ENCODE assay signal across 15 cellular contexts in genomic region chr7:151073990-151074389, GRCh38. TPM values are rescaled to one million over a fixed set of nuclear protein-coding genes. Genes with fewer than 3 reads are reported as not detected.
DNase-seq lines count a peak whose midpoint lies in the region; ATAC-seq, FAIRE-seq and TF ChIP-seq lines count a peak whose summit lies in the region.
"Had no signal": no experiment of that assay in that cellular context is flagged by ENCODE, and none has a peak within 500 bp of the region (broad histone marks: within the 10 kb centered on the region; RNA-seq: fewer than 3 reads in every experiment).

No MANE protein-coding gene starts in this region.

- FAIRE-seq in HepG2 (lab: Jason Lieb, UNC): no peak
- no peak for FAIRE-seq in kidney (lab: Jason Lieb, UNC)
- FAIRE-seq: GM19239 had no signal

- peaks cover 2% of the 10 kb centered on the region for H3K79me2 ChIP-seq in HepG2 (ENCODE audit: insufficient read depth, low read length)

- CTCF ChIA-PET in HepG2 (lab: Yijun Ruan, JAX; ENCODE audit: low intra/inter-chr PET ratio, low total read pairs): no interaction called here
- CTCF ChIA-PET in RWPE1 (lab: Yijun Ruan, JAX): interaction anchor here (1.2 kb wide), 1 partner anchor 37 kb away, joined by 5 read pairs; no protein-coding TSS in a partner anchor

- TF ChIP-seq EP300 in HepG2 (IDR thresholded peaks at IDR 0.05; ENCODE audit: low read depth in 2 of 2, low read length in 2 of 2) (no peak), HepG2 (CRISPR knock-in tag; IDR thresholded peaks at IDR 0.05; ENCODE audit: borderline replicate concordance) (no peak)

- in situ Hi-C loops in HepG2 (cut with HindIII; ENCODE audit: extremely low pct_ligation_motif_present, low pct_unique_long_range_greater_than_20kb): no loop called here

- H3K36me3 ChIP-seq in HepG2 (replicated peaks in 1 of 2; ENCODE audit: control insufficient read depth in 1 of 2, insufficient read depth in 2 of 2, low read length in 2 of 2): peaks cover 20 to 57% of the 10 kb centered on the region in 2 experiments
- peaks cover 0 to 69% (median 34%) of the 10 kb centered on the region in 4 donors for H3K36me3 ChIP-seq in right lobe of liver
- peaks cover 19 to 38% of the 10 kb centered on the region in 2 donors for H3K36me3 ChIP-seq in kidney (ENCODE audit: control insufficient read depth in 1 of 2, insufficient read depth in 2 of 2, low read length in 2 of 2)
- H3K36me3 ChIP-seq in upper lobe of right lung: peaks cover 75% of the 10 kb centered on the region
- peaks cover 0 to 73% of the 10 kb centered on the region in 2 donors for H3K36me3 ChIP-seq in vagina

- WGBS in HepG2 (ENCODE audit: low lambda C conversion rate): 97% methylated on average over 10 of the region's 17 CpGs
- no CpG with 5 or more reads among the region's 17 CpGs for WGBS in right lobe of liver (ENCODE audit: insufficient coverage, low coverage, low lambda C conversion rate, missing lambda C conversion rate)

- H3K4me1 ChIP-seq in HepG2 (ENCODE audit: insufficient read depth, low read length) (peaks cover 3% of the 10 kb centered on the region), right lobe of liver (peaks cover 0 to under 1% (median 0%) of the 10 kb centered on the region in 4 donors), kidney (ENCODE audit: control insufficient read depth in 1 of 2, insufficient read depth in 1 of 2, low read depth in 1 of 2, low read length in 2 of 2) (peaks cover 0 to 9% of the 10 kb centered on the region in 2 donors), upper lobe of right lung (peaks cover 5% of the 10 kb centered on the region), vagina (peaks cover 17% of the 10 kb centered on the region)

- TF ChIP-seq POLR2A in HepG2 (IDR thresholded peaks at IDR 0.05; ENCODE audit: insufficient read depth in 1 of 2, low read depth in 2 of 2, low read length in 2 of 2): no peak
- TF ChIP-seq POLR2A in right lobe of liver (IDR thresholded peaks at IDR 0.05): no peak
- TF ChIP-seq POLR2A in vagina (IDR thresholded peaks at IDR 0.05): no peak

- no peaks in the 10 kb centered on the region for H3K27me3 ChIP-seq in HepG2 (ENCODE audit: control insufficient read depth in 1 of 2, insufficient read depth in 2 of 2, low read length in 2 of 2)
- H3K27me3 ChIP-seq in right lobe of liver: no peaks in the 10 kb centered on the region
- no peaks in the 10 kb centered on the region for H3K27me3 ChIP-seq in upper lobe of right lung
- no peaks in the 10 kb centered on the region for H3K27me3 ChIP-seq in vagina
- H3K27me3 ChIP-seq: BLaER1 treated with 17β-estradiol and CSF1 and Interleukin-3, amounts not matched to agents 10 nM and 100 nM had no signal

- H3K9ac ChIP-seq in HepG2 (ENCODE audit: insufficient read depth, low read depth, low read length) (no peak overlapping the region), kidney (ENCODE audit: low read length in 2 of 2) (no peak overlapping the region)

- H3K4me3 ChIP-seq in HepG2 (replicated peaks in 1 of 3; ENCODE audit: insufficient read depth in 1 of 3, low read depth in 2 of 3, low read length in 3 of 3) (no peak overlapping the region), right lobe of liver (no peak overlapping the region), kidney (ENCODE audit: low read length in 2 of 2) (no peak overlapping the region), upper lobe of right lung (no peak overlapping the region), vagina (no peak overlapping the region)
- H3K4me3 ChIP-seq: BLaER1 treated with 17β-estradiol and CSF1 and Interleukin-3, amounts not matched to agents 10 nM and 100 nM had no signal

- no peak overlapping the region for H2AFZ ChIP-seq in HepG2 (ENCODE audit: low read length)

- no TSS peak for BruUV-seq in HepG2 (replicated peaks; lab: Mats Ljungman, UMichigan)

- H4K20me1 ChIP-seq in HepG2 (ENCODE audit: insufficient read depth, low read length): no peaks in the 10 kb centered on the region

- ATAC-seq in HepG2 (no peak), right lobe of liver (no peak), upper lobe of right lung (no peak), HG02870 (IDR thresholded peaks at IDR 0.05; ENCODE audit: unreplicated experiment) (no peak)

- no peak for DNase-seq in HepG2 (ENCODE audit: low spot score)
- DNase-seq in right lobe of liver: no peak
- DNase-seq in RWPE1 (ENCODE audit: low spot score): no peak
- peak; percentile 55 for DNase-seq in kidney
- peak; percentile 65 for DNase-seq in upper lobe of right lung
- DNase-seq in vagina (ENCODE audit: extremely low spot score in 2 of 2): no peak
- DNase-seq: AML-193; CD4-positive, CD25-positive, alpha-beta regulatory T cell; DMS53; GF-D8; HCEC 1CT; IMR-90 had no signal

- H3K9me3 ChIP-seq in HepG2 (ENCODE audit: low read length) (no peaks in the 10 kb centered on the region), right lobe of liver (no peaks in the 10 kb centered on the region), kidney (ENCODE audit: control insufficient read depth in 1 of 2, low read length in 2 of 2) (no peaks in the 10 kb centered on the region), upper lobe of right lung (no peaks in the 10 kb centered on the region), vagina (no peaks in the 10 kb centered on the region)
- H3K9me3 ChIP-seq: BLaER1 treated with 17β-estradiol and CSF1 and Interleukin-3, amounts not matched to agents 10 nM and 100 nM had no signal

- H3K27ac ChIP-seq in HepG2 (ENCODE audit: extremely low read length, insufficient read depth, low read length) (no peak overlapping the region), right lobe of liver (no peak overlapping the region), RWPE1 (peak overlapping the region; percentile 99), kidney (ENCODE audit: low read depth in 2 of 2, low read length in 2 of 2) (no peak overlapping the region), upper lobe of right lung (no peak overlapping the region), vagina (no peak overlapping the region)
- H3K27ac ChIP-seq: BLaER1 treated with 17β-estradiol and CSF1 and Interleukin-3, amounts not matched to agents 10 nM and 100 nM had no signal

- no peak for TF ChIP-seq RAD21 in HepG2 (CRISPR knock-in tag; IDR thresholded peaks at IDR 0.05)

- H3K4me2 ChIP-seq in HepG2 (ENCODE audit: low read depth, low read length): no peak overlapping the region
- H3K4me2 ChIP-seq: BLaER1 treated with 17β-estradiol and CSF1 and Interleukin-3, amounts not matched to agents 10 nM and 100 nM had no signal

- TF ChIP-seq CTCF in HepG2 (CRISPR knock-in tag; IDR thresholded peaks at IDR 0.05) (no peak), right lobe of liver (IDR thresholded peaks at IDR 0.05) (no peak), RWPE1 (conservative IDR thresholded peaks at IDR 0.05; ENCODE audit: low read depth) (no peak), kidney (IDR thresholded peaks at IDR 0.05; ENCODE audit: borderline replicate concordance, extremely low read depth, insufficient read depth) (no peak), upper lobe of right lung (IDR thresholded peaks at IDR 0.05) (no peak), vagina (IDR thresholded peaks at IDR 0.05) (no peak)

- intact Hi-C loops in HepG2 (cut with micrococcal nuclease; ENCODE audit: unreplicated experiment) (no loop called here), right lobe of liver (cut with DNase I) (no loop called here), kidney (cut with DNase I) (no loop called here), upper lobe of right lung (cut with DNase I) (no loop called here), vagina (cut with DNase I) (no loop called here)

- POLR2A ChIA-PET in HepG2 (lab: Yijun Ruan, JAX): interaction anchor here (3.4 kb wide), 1 partner anchor 11 kb away, joined by 30 read pairs; no protein-coding TSS in a partner anchor
- POLR2A ChIA-PET in RWPE1 (lab: Yijun Ruan, JAX; ENCODE audit: low non-redundant PET): no interaction called here

RNA-seq across cellular contexts. Expression of gene FASTK, which starts 6.6 kb away (rescaled TPM):
- 33.0 and 52.9 TPM in 2 replicates for total RNA-seq in HepG2 (2016; rRNA removed; fragmentation: Illumina TruSeq; extraction: Trizol)
- total RNA-seq in HepG2 (2016; cell fraction: cytosol; rRNA removed; fragmentation: Illumina TruSeq; extraction: Trizol; ENCODE audit: low read depth): 29.1 and 30.5 TPM in 2 replicates
- 32.4 and 60.3 TPM in 2 replicates for total RNA-seq in HepG2 (2016; cell fraction: insoluble cytoplasmic fraction; rRNA removed; fragmentation: Illumina TruSeq; extraction: Trizol)
- 41.0 and 43.4 TPM in 2 replicates for total RNA-seq in HepG2 (2016; cell fraction: membrane; rRNA removed; fragmentation: Illumina TruSeq; extraction: Trizol)
- total RNA-seq in HepG2 (2016; cell fraction: nucleus; rRNA removed; fragmentation: Illumina TruSeq; extraction: Trizol): 51.3 and 66.2 TPM in 2 replicates
- 55.7 and 69.5 TPM in 2 replicates for polyA plus RNA-seq in HepG2 (2011; rRNA removed)
- polyA plus RNA-seq in HepG2 (2011; cell fraction: cytosol; rRNA removed): 26.4 and 50.0 TPM in 2 replicates
- polyA plus RNA-seq in HepG2 (2011; cell fraction: nucleus; rRNA removed): 502 and 643 TPM in 2 replicates
- polyA plus RNA-seq in HepG2 (2012): 25.5 and 34.3 TPM in 2 replicates
- 23.6 and 24.6 TPM in 2 replicates for polyA plus RNA-seq in HepG2 (2016; cell fraction: cytosol; fragmentation: Illumina TruSeq; extraction: Trizol; ENCODE audit: low read depth)
- polyA plus RNA-seq in HepG2 (2016; cell fraction: insoluble cytoplasmic fraction; fragmentation: Illumina TruSeq; extraction: Trizol; ENCODE audit: low read depth): 29.6 and 34.7 TPM in 2 replicates
- polyA plus RNA-seq in HepG2 (2016; cell fraction: membrane; fragmentation: Illumina TruSeq; extraction: Trizol; ENCODE audit: low read depth): 31.2 and 34.1 TPM in 2 replicates
- 122 and 126 TPM in 2 replicates for polyA plus RNA-seq in HepG2 (2016; cell fraction: nucleus; fragmentation: Illumina TruSeq; extraction: Trizol; ENCODE audit: insufficient read depth, low read depth)
- polyA minus RNA-seq in HepG2 (2011; rRNA and poly(A)+ RNA removed; ENCODE audit: low replicate concordance): 72.5 and 75.7 TPM in 2 replicates
- 14.0 and 16.2 TPM in 2 replicates for polyA minus RNA-seq in HepG2 (2011; cell fraction: cytosol; rRNA and poly(A)+ RNA removed)
- polyA minus RNA-seq in HepG2 (2011; cell fraction: nucleus; rRNA and poly(A)+ RNA removed): 80.8 and 95.9 TPM in 2 replicates
- total RNA-seq in right lobe of liver: 10 to 100 TPM; 33.4 to 48.8 (median 43.9) TPM
- total RNA-seq in kidney: 71.2 TPM
- 116 TPM for polyA plus RNA-seq in kidney (ENCODE audit: insufficient read depth, low read depth, low replicate concordance)
- total RNA-seq in upper lobe of right lung: 54.2 TPM
- total RNA-seq in vagina: 60.2 TPM

RNA-seq across cellular contexts. Expression of gene TMUB1, which starts 9.3 kb away (rescaled TPM):
- total RNA-seq in HepG2 (2016; rRNA removed; fragmentation: Illumina TruSeq; extraction: Trizol): 31.8 and 51.6 TPM in 2 replicates
- 65.7 and 75.8 TPM in 2 replicates for total RNA-seq in HepG2 (2016; cell fraction: cytosol; rRNA removed; fragmentation: Illumina TruSeq; extraction: Trizol; ENCODE audit: low read depth)
- 32.2 and 52.0 TPM in 2 replicates for total RNA-seq in HepG2 (2016; cell fraction: insoluble cytoplasmic fraction; rRNA removed; fragmentation: Illumina TruSeq; extraction: Trizol)
- total RNA-seq in HepG2 (2016; cell fraction: membrane; rRNA removed; fragmentation: Illumina TruSeq; extraction: Trizol): 89.1 and 106 TPM in 2 replicates
- 25.0 and 26.7 TPM in 2 replicates for total RNA-seq in HepG2 (2016; cell fraction: nucleus; rRNA removed; fragmentation: Illumina TruSeq; extraction: Trizol)
- 44.8 and 47.8 TPM in 2 replicates for polyA plus RNA-seq in HepG2 (2011; rRNA removed)
- 27.8 and 54.6 TPM in 2 replicates for polyA plus RNA-seq in HepG2 (2011; cell fraction: cytosol; rRNA removed)
- 66.5 and 75.5 TPM in 2 replicates for polyA plus RNA-seq in HepG2 (2011; cell fraction: nucleus; rRNA removed)
- 33.8 and 40.3 TPM in 2 replicates for polyA plus RNA-seq in HepG2 (2012)
- polyA plus RNA-seq in HepG2 (2016; cell fraction: cytosol; fragmentation: Illumina TruSeq; extraction: Trizol; ENCODE audit: low read depth): 123 and 138 TPM in 2 replicates
- 51.6 and 55.5 TPM in 2 replicates for polyA plus RNA-seq in HepG2 (2016; cell fraction: insoluble cytoplasmic fraction; fragmentation: Illumina TruSeq; extraction: Trizol; ENCODE audit: low read depth)
- 146 and 154 TPM in 2 replicates for polyA plus RNA-seq in HepG2 (2016; cell fraction: membrane; fragmentation: Illumina TruSeq; extraction: Trizol; ENCODE audit: low read depth)
- 85.5 and 89.1 TPM in 2 replicates for polyA plus RNA-seq in HepG2 (2016; cell fraction: nucleus; fragmentation: Illumina TruSeq; extraction: Trizol; ENCODE audit: insufficient read depth, low read depth)
- polyA minus RNA-seq in HepG2 (2011; rRNA and poly(A)+ RNA removed; ENCODE audit: low replicate concordance): 5.6 and 25.8 TPM in 2 replicates
- 22.8 and 25.2 TPM in 2 replicates for polyA minus RNA-seq in HepG2 (2011; cell fraction: cytosol; rRNA and poly(A)+ RNA removed)
- 5.6 and 6.3 TPM in 2 replicates for polyA minus RNA-seq in HepG2 (2011; cell fraction: nucleus; rRNA and poly(A)+ RNA removed)
- 10 to 100 TPM; 27.7 to 63.1 (median 41.8) TPM for total RNA-seq in right lobe of liver
- total RNA-seq in kidney: 36.9 TPM
- 79.9 TPM for polyA plus RNA-seq in kidney (ENCODE audit: insufficient read depth, low read depth, low replicate concordance)
- total RNA-seq in upper lobe of right lung: 36.3 TPM
- 40.3 TPM for total RNA-seq in vagina

RNA-seq across cellular contexts. Expression of gene AGAP3, which starts 12.3 kb away (rescaled TPM):
- total RNA-seq in HepG2 (2016; rRNA removed; fragmentation: Illumina TruSeq; extraction: Trizol): 24.9 and 31.3 TPM in 2 replicates
- total RNA-seq in HepG2 (2016; cell fraction: cytosol; rRNA removed; fragmentation: Illumina TruSeq; extraction: Trizol; ENCODE audit: low read depth): 26.6 and 28.2 TPM in 2 replicates
- 24.2 and 30.5 TPM in 2 replicates for total RNA-seq in HepG2 (2016; cell fraction: insoluble cytoplasmic fraction; rRNA removed; fragmentation: Illumina TruSeq; extraction: Trizol)
- 34.8 and 39.9 TPM in 2 replicates for total RNA-seq in HepG2 (2016; cell fraction: membrane; rRNA removed; fragmentation: Illumina TruSeq; extraction: Trizol)
- 26.5 and 31.8 TPM in 2 replicates for total RNA-seq in HepG2 (2016; cell fraction: nucleus; rRNA removed; fragmentation: Illumina TruSeq; extraction: Trizol)
- polyA plus RNA-seq in HepG2 (2011; rRNA removed): 61.4 and 62.0 TPM in 2 replicates
- polyA plus RNA-seq in HepG2 (2011; cell fraction: cytosol; rRNA removed): 54.9 and 70.5 TPM in 2 replicates
- polyA plus RNA-seq in HepG2 (2011; cell fraction: nucleus; rRNA removed): 255 and 313 TPM in 2 replicates
- 46.4 and 66.8 TPM in 2 replicates for polyA plus RNA-seq in HepG2 (2012)
- polyA plus RNA-seq in HepG2 (2016; cell fraction: cytosol; fragmentation: Illumina TruSeq; extraction: Trizol; ENCODE audit: low read depth): 23.3 and 25.2 TPM in 2 replicates
- polyA plus RNA-seq in HepG2 (2016; cell fraction: insoluble cytoplasmic fraction; fragmentation: Illumina TruSeq; extraction: Trizol; ENCODE audit: low read depth): 36.6 and 44.9 TPM in 2 replicates
- 48.3 and 57.9 TPM in 2 replicates for polyA plus RNA-seq in HepG2 (2016; cell fraction: membrane; fragmentation: Illumina TruSeq; extraction: Trizol; ENCODE audit: low read depth)
- 94.3 and 94.4 TPM in 2 replicates for polyA plus RNA-seq in HepG2 (2016; cell fraction: nucleus; fragmentation: Illumina TruSeq; extraction: Trizol; ENCODE audit: insufficient read depth, low read depth)
- 70.7 and 91.8 TPM in 2 replicates for polyA minus RNA-seq in HepG2 (2011; rRNA and poly(A)+ RNA removed; ENCODE audit: low replicate concordance)
- polyA minus RNA-seq in HepG2 (2011; cell fraction: cytosol; rRNA and poly(A)+ RNA removed): 43.3 and 46.7 TPM in 2 replicates
- 71.4 and 81.1 TPM in 2 replicates for polyA minus RNA-seq in HepG2 (2011; cell fraction: nucleus; rRNA and poly(A)+ RNA removed)
- 10 to 100 TPM; 36.3 to 44.3 (median 39.5) TPM for total RNA-seq in right lobe of liver
- 64.4 TPM for total RNA-seq in kidney
- 35.8 TPM for polyA plus RNA-seq in kidney (ENCODE audit: insufficient read depth, low read depth, low replicate concordance)
- total RNA-seq in upper lobe of right lung: 152 TPM
- total RNA-seq in vagina: 98.2 TPM

RNA-seq across cellular contexts. Expression of gene SLC4A2, which starts 14.6 kb away (rescaled TPM):
- total RNA-seq in HepG2 (2016; rRNA removed; fragmentation: Illumina TruSeq; extraction: Trizol): 47.4 and 73.4 TPM in 2 replicates
- 8.6 and 14.7 TPM in 2 replicates for total RNA-seq in HepG2 (2016; cell fraction: cytosol; rRNA removed; fragmentation: Illumina TruSeq; extraction: Trizol; ENCODE audit: low read depth)
- 34.8 and 77.4 TPM in 2 replicates for total RNA-seq in HepG2 (2016; cell fraction: insoluble cytoplasmic fraction; rRNA removed; fragmentation: Illumina TruSeq; extraction: Trizol)
- total RNA-seq in HepG2 (2016; cell fraction: membrane; rRNA removed; fragmentation: Illumina TruSeq; extraction: Trizol): 26.6 and 30.8 TPM in 2 replicates
- 63.4 and 65.4 TPM in 2 replicates for total RNA-seq in HepG2 (2016; cell fraction: nucleus; rRNA removed; fragmentation: Illumina TruSeq; extraction: Trizol)
- 46.0 and 51.9 TPM in 2 replicates for polyA plus RNA-seq in HepG2 (2011; rRNA removed)
- 27.2 and 39.8 TPM in 2 replicates for polyA plus RNA-seq in HepG2 (2011; cell fraction: cytosol; rRNA removed)
- 152 and 184 TPM in 2 replicates for polyA plus RNA-seq in HepG2 (2011; cell fraction: nucleus; rRNA removed)
- polyA plus RNA-seq in HepG2 (2012): 43.5 and 58.1 TPM in 2 replicates
- 13.4 and 18.9 TPM in 2 replicates for polyA plus RNA-seq in HepG2 (2016; cell fraction: cytosol; fragmentation: Illumina TruSeq; extraction: Trizol; ENCODE audit: low read depth)
- polyA plus RNA-seq in HepG2 (2016; cell fraction: insoluble cytoplasmic fraction; fragmentation: Illumina TruSeq; extraction: Trizol; ENCODE audit: low read depth): 43.1 and 59.0 TPM in 2 replicates
- polyA plus RNA-seq in HepG2 (2016; cell fraction: membrane; fragmentation: Illumina TruSeq; extraction: Trizol; ENCODE audit: low read depth): 34.8 and 39.1 TPM in 2 replicates
- 204 and 209 TPM in 2 replicates for polyA plus RNA-seq in HepG2 (2016; cell fraction: nucleus; fragmentation: Illumina TruSeq; extraction: Trizol; ENCODE audit: insufficient read depth, low read depth)
- polyA minus RNA-seq in HepG2 (2011; rRNA and poly(A)+ RNA removed; ENCODE audit: low replicate concordance): 135 and 192 TPM in 2 replicates
- polyA minus RNA-seq in HepG2 (2011; cell fraction: cytosol; rRNA and poly(A)+ RNA removed): 36.1 and 36.4 TPM in 2 replicates
- polyA minus RNA-seq in HepG2 (2011; cell fraction: nucleus; rRNA and poly(A)+ RNA removed): 37.8 and 40.6 TPM in 2 replicates
- 100 to 1,000 TPM in 4 of 6 experiments, 10 to 100 TPM in 2; 74.0 to 140 (median 106) TPM for total RNA-seq in right lobe of liver
- 104 TPM for total RNA-seq in kidney
- 150 TPM for polyA plus RNA-seq in kidney (ENCODE audit: insufficient read depth, low read depth, low replicate concordance)
- 178 TPM for total RNA-seq in upper lobe of right lung
- 66.5 TPM for total RNA-seq in vagina

RNA-seq across cellular contexts. Expression of gene CDK5, which starts 16.3 kb away (rescaled TPM):
- 21.3 and 22.6 TPM in 2 replicates for total RNA-seq in HepG2 (2016; rRNA removed; fragmentation: Illumina TruSeq; extraction: Trizol)
- total RNA-seq in HepG2 (2016; cell fraction: cytosol; rRNA removed; fragmentation: Illumina TruSeq; extraction: Trizol; ENCODE audit: low read depth): 12.6 and 13.7 TPM in 2 replicates
- 20.7 and 24.2 TPM in 2 replicates for total RNA-seq in HepG2 (2016; cell fraction: insoluble cytoplasmic fraction; rRNA removed; fragmentation: Illumina TruSeq; extraction: Trizol)
- 11.2 and 14.0 TPM in 2 replicates for total RNA-seq in HepG2 (2016; cell fraction: membrane; rRNA removed; fragmentation: Illumina TruSeq; extraction: Trizol)
- total RNA-seq in HepG2 (2016; cell fraction: nucleus; rRNA removed; fragmentation: Illumina TruSeq; extraction: Trizol): 11.2 and 11.8 TPM in 2 replicates
- polyA plus RNA-seq in HepG2 (2011; rRNA removed): 16.4 and 17.3 TPM in 2 replicates
- 19.6 and 22.3 TPM in 2 replicates for polyA plus RNA-seq in HepG2 (2011; cell fraction: cytosol; rRNA removed)
- 13.9 TPM in 2 replicates for polyA plus RNA-seq in HepG2 (2011; cell fraction: nucleus; rRNA removed)
- polyA plus RNA-seq in HepG2 (2012): 12.1 and 12.5 TPM in 2 replicates
- 8.2 and 9.4 TPM in 2 replicates for polyA plus RNA-seq in HepG2 (2016; cell fraction: cytosol; fragmentation: Illumina TruSeq; extraction: Trizol; ENCODE audit: low read depth)
- 24.7 and 27.5 TPM in 2 replicates for polyA plus RNA-seq in HepG2 (2016; cell fraction: insoluble cytoplasmic fraction; fragmentation: Illumina TruSeq; extraction: Trizol; ENCODE audit: low read depth)
- 9.4 and 11.3 TPM in 2 replicates for polyA plus RNA-seq in HepG2 (2016; cell fraction: membrane; fragmentation: Illumina TruSeq; extraction: Trizol; ENCODE audit: low read depth)
- 18.0 and 20.6 TPM in 2 replicates for polyA plus RNA-seq in HepG2 (2016; cell fraction: nucleus; fragmentation: Illumina TruSeq; extraction: Trizol; ENCODE audit: insufficient read depth, low read depth)
- polyA minus RNA-seq in HepG2 (2011; rRNA and poly(A)+ RNA removed; ENCODE audit: low replicate concordance): 36.0 and 75.6 TPM in 2 replicates
- 8.6 and 12.4 TPM in 2 replicates for polyA minus RNA-seq in HepG2 (2011; cell fraction: cytosol; rRNA and poly(A)+ RNA removed)
- polyA minus RNA-seq in HepG2 (2011; cell fraction: nucleus; rRNA and poly(A)+ RNA removed): 7.0 and 11.7 TPM in 2 replicates
- total RNA-seq in right lobe of liver: 1 to 10 TPM; 5.0 to 9.6 (median 6.1) TPM
- 9.1 TPM for total RNA-seq in kidney
- polyA plus RNA-seq in kidney (ENCODE audit: insufficient read depth, low read depth, low replicate concordance): 21.5 TPM
- 10.4 TPM for total RNA-seq in upper lobe of right lung
- 4.2 TPM for total RNA-seq in vagina

Comparison
In these comparisons a context has a peak if more than half of its experiments do, and no peak if none do; other contexts are left out.
1. DNase-seq: peak in kidney (single experiment) and upper lobe of right lung (single experiment); none in HepG2 (single experiment), right lobe of liver (0 of 3), RWPE1 (single experiment) and vagina (0 of 2).